13 cellular contexts compared by ENCODE assay signal in genomic region chr7:32761451-32762320, GRCh38.
A peak's percentile ranks its signal among the peaks of the same experiment; 100 is the strongest.
DNase-seq lines count a peak whose midpoint lies in the region; ATAC-seq and TF ChIP-seq lines count a peak whose summit lies in the region.
"Had no signal": no experiment of that assay in that cellular context is flagged by ENCODE, and none has a peak within 500 bp of the region (broad histone marks: within the 10 kb centered on the region; RNA-seq: fewer than 3 reads in every experiment).

No MANE protein-coding gene starts in this region.

- H3F3A ChIP-seq in SK-N-SH (replicated peaks; ENCODE audit: insufficient read depth), result no peaks in the 10 kb centered on the region

- peaks cover 12% of the 10 kb centered on the region for H3K4me1 Mint-ChIP-seq in stimulated activated effector memory CD8-positive, alpha-beta T cell treated with anti-CD3 and anti-CD28 coated beads, Interleukin-12 subunit alpha, Interleukin-12 subunit beta, amount 100 ng/mL, for 72 hours

- WGBS in SK-N-SH (ENCODE audit: low lambda C conversion rate), result 88% methylated on average over 55 of the region's 56 CpGs
- 56 to 66% (median 65%) methylated on average over 51 to 56 of the region's 56 CpGs for WGBS in psoas muscle, 3 donors

- no TSS peak for BruUV-seq in A673 (replicated peaks; lab: Mats Ljungman, UMichigan)

- H3K27ac ChIP-seq in SK-N-SH (ENCODE audit: low read depth in 2 of 2, low read length in 1 of 2) (no peak overlapping the region), A673 (ENCODE audit: low read depth, low read length, poor library complexity, severe bottlenecking) (no peak overlapping the region), psoas muscle (no peak overlapping the region)
- H3K27ac ChIP-seq: 22Rv1, esophagus squamous epithelium had no signal

- H3K9me3 ChIP-seq in SK-N-SH (no peaks in the 10 kb centered on the region), A673 (ENCODE audit: low read depth, low read length, poor library complexity, severe bottlenecking) (no peaks in the 10 kb centered on the region), psoas muscle (no peaks in the 10 kb centered on the region)
- H3K9me3 ChIP-seq: esophagus squamous epithelium had no signal

- peak overlapping the region; percentile 7 for H3K4me3 Mint-ChIP-seq in stimulated activated effector memory CD8-positive, alpha-beta T cell treated with anti-CD3 and anti-CD28 coated beads, Interleukin-12 subunit alpha, Interleukin-12 subunit beta, amount 100 ng/mL, for 72 hours
- H3K4me3 Mint-ChIP-seq: activated CD4-positive, alpha-beta memory T cell treated with anti-CD3 and anti-CD28 coated beads, Interleukin-2, amount 10 ng/mL, durations not matched to agents 7 days and 5 days had no signal

- ATAC-seq in SK-N-SH treated with all-trans-retinoic acid at 6 μM for 48 hours (no peak; the same call in 2 of the 3 replicates), psoas muscle (no peak)
- no peak for ATAC-seq in stimulated activated effector memory CD8-positive, alpha-beta T cell treated with anti-CD3 and anti-CD28 coated beads, Interleukin-12 subunit alpha, Interleukin-12 subunit beta, amount 100 ng/mL, for 72 hours

- H3K27ac Mint-ChIP-seq in stimulated activated effector memory CD8-positive, alpha-beta T cell treated with anti-CD3 and anti-CD28 coated beads, Interleukin-12 subunit alpha, Interleukin-12 subunit beta, amount 100 ng/mL, for 72 hours, result no peak overlapping the region
- H3K27ac Mint-ChIP-seq: activated CD4-positive, alpha-beta memory T cell treated with anti-CD3 and anti-CD28 coated beads, Interleukin-2, amount 10 ng/mL, durations not matched to agents 7 days and 5 days had no signal

- no peaks in the 10 kb centered on the region for H3K9me3 Mint-ChIP-seq in stimulated activated effector memory CD8-positive, alpha-beta T cell treated with anti-CD3 and anti-CD28 coated beads, Interleukin-12 subunit alpha, Interleukin-12 subunit beta, amount 100 ng/mL, for 72 hours
- H3K9me3 Mint-ChIP-seq: activated CD4-positive, alpha-beta memory T cell treated with anti-CD3 and anti-CD28 coated beads, Interleukin-2, amount 10 ng/mL, durations not matched to agents 7 days and 5 days had no signal

- H4K20me1 ChIP-seq in SK-N-SH (ENCODE audit: insufficient read depth), result no peaks in the 10 kb centered on the region

- H3K9me2 ChIP-seq in SK-N-SH, result no peaks in the 10 kb centered on the region

- no peak for TF ChIP-seq CTCF in SK-N-SH (IDR thresholded peaks at IDR 0.05)
- peak; percentile 11 for TF ChIP-seq CTCF in choroid plexus epithelial cell (conservative IDR thresholded peaks at IDR 0.05; ENCODE audit: low read depth, low read length)
- TF ChIP-seq CTCF in A673 (conservative IDR thresholded peaks at IDR 0.05; ENCODE audit: low read depth, low read length), result no peak
- TF ChIP-seq CTCF in psoas muscle (IDR thresholded peaks at IDR 0.05), result no peak

- intact Hi-C loops in A673 (cut with micrococcal nuclease; ENCODE audit: unreplicated experiment) (loop anchor here (10.0 kb wide), 1 partner anchor 483 kb away; no protein-coding TSS in a partner anchor), psoas muscle (cut with DNase I) (no loop called here)

- DNase-seq in SK-N-SH (peak; percentile 30), choroid plexus epithelial cell (ENCODE audit: low read depth) (peak; percentile 8), islet precursor cell (peak; percentile 59), SIG-M5 treated with dmso at 0.1 percent for 504 hours (lab: John Stamatoyannopoulos, UW; ENCODE audit: unreplicated experiment) (no peak), A673 (ENCODE audit: low spot score) (no peak), psoas muscle (no peak)
- DNase-seq in stimulated activated effector memory CD8-positive, alpha-beta T cell treated with anti-CD3 and anti-CD28 coated beads, Interleukin-12 subunit alpha, Interleukin-12 subunit beta, amount 100 ng/mL, for 72 hours (ENCODE audit: low spot score in 2 of 2), result no peak
- DNase-seq: activated CD4-positive, alpha-beta memory T cell treated with anti-CD3 and anti-CD28 coated beads, Interleukin-2, amount 10 ng/mL, durations not matched to agents 7 days and 5 days; DMS53; esophagus squamous epithelium; NCI-H1417 treated with DMSO at 0.1 percent for 48 hours had no signal

- H3K9ac ChIP-seq in SK-N-SH, result no peak overlapping the region

- no peaks in the 10 kb centered on the region for H3K79me2 ChIP-seq in SK-N-SH (ENCODE audit: insufficient read depth)

- H3K27me3 ChIP-seq in SK-N-SH (ENCODE audit: insufficient read depth), result no peaks in the 10 kb centered on the region
- H3K27me3 ChIP-seq in A673 (replicated peaks; ENCODE audit: insufficient read depth, low read depth, low read length, poor library complexity), result no peaks in the 10 kb centered on the region
- no peaks in the 10 kb centered on the region for H3K27me3 ChIP-seq in psoas muscle (ENCODE audit: insufficient read depth in 3 of 3, low read length in 2 of 3)

- no peaks in the 10 kb centered on the region for H3K36me3 Mint-ChIP-seq in stimulated activated effector memory CD8-positive, alpha-beta T cell treated with anti-CD3 and anti-CD28 coated beads, Interleukin-12 subunit alpha, Interleukin-12 subunit beta, amount 100 ng/mL, for 72 hours

- POLR2A ChIA-PET in SK-N-SH (lab: Yijun Ruan, JAX), result interaction anchor here (0.7 kb wide), 1 partner anchor 348 kb away, joined by 3 read pairs; no protein-coding TSS in a partner anchor
- POLR2A ChIA-PET in A673 (lab: Charles Lee; ENCODE audit: low non-redundant PET), result no interaction called here

- no peak overlapping the region for H3K4me3 ChIP-seq in SK-N-SH (ENCODE audit: low read depth in 2 of 2, low read length in 1 of 2)
- H3K4me3 ChIP-seq in choroid plexus epithelial cell (ENCODE audit: low read depth, low read length), result peak overlapping the region; percentile 50
- no peak overlapping the region for H3K4me3 ChIP-seq in A673 (ENCODE audit: low read depth, low read length, poor library complexity, severe bottlenecking)
- H3K4me3 ChIP-seq in psoas muscle, result no peak overlapping the region

- CTCF ChIA-PET in SK-N-SH (lab: Yijun Ruan, JAX), result interaction anchor here (1.0 to 2.0 kb wide), 3 partner anchors 39 to 347 kb away, joined by 3 to 14 read pairs (median 3); partner anchors contain the start of gene RP9
- CTCF ChIA-PET in A673 (lab: Charles Lee), result no interaction called here

- no peak for TF ChIP-seq EP300 in SK-N-SH (IDR thresholded peaks at IDR 0.05; ENCODE audit: borderline replicate concordance in 1 of 2, low read depth in 1 of 2, low read length in 1 of 2)

- H3K4me1 ChIP-seq in SK-N-SH (ENCODE audit: control insufficient read depth in 1 of 2, insufficient read depth in 2 of 2, low read depth in 1 of 2, low read length in 1 of 2), result no peaks in the 10 kb centered on the region
- H3K4me1 ChIP-seq in A673 (ENCODE audit: insufficient read depth, low read length, poor library complexity, severe bottlenecking), result no peaks in the 10 kb centered on the region
- H3K4me1 ChIP-seq in psoas muscle, result no peaks in the 10 kb centered on the region

- no peak for TF ChIP-seq RAD21 in SK-N-SH (IDR thresholded peaks at IDR 0.05; ENCODE audit: low read length)

- no peak overlapping the region for H2AFZ ChIP-seq in SK-N-SH (ENCODE audit: low read depth)

- no peak overlapping the region for H3K4me2 ChIP-seq in SK-N-SH

- H3K36me3 ChIP-seq in SK-N-SH (replicated peaks in 1 of 2; ENCODE audit: control insufficient read depth in 1 of 2, insufficient read depth in 2 of 2, low read length in 1 of 2) (peaks cover 0 to 4% of the 10 kb centered on the region in 2 experiments), A673 (ENCODE audit: insufficient read depth, low read length, poor library complexity, severe bottlenecking) (no peaks in the 10 kb centered on the region), psoas muscle (ENCODE audit: insufficient read depth in 1 of 2, low read depth in 1 of 2) (no peaks in the 10 kb centered on the region)
- H3K36me3 ChIP-seq: esophagus squamous epithelium had no signal

TF ChIP-seq in SK-N-SH, 30 proteins besides CTCF, POLR2A, EP300 and RAD21 (continues in another document):
- TF ChIP-seq SMC3 (IDR thresholded peaks at IDR 0.05; ENCODE audit: low read depth, low read length) (no peak), POLR2AphosphoS5 (IDR thresholded peaks at IDR 0.05; ENCODE audit: low read depth, low read length) (no peak), ZBTB33 (IDR thresholded peaks at IDR 0.05; ENCODE audit: borderline replicate concordance, low read depth) (no peak), YY1 (IDR thresholded peaks at IDR 0.05; ENCODE audit: low read depth) (no peak)

TF ChIP-seq in SK-N-SH treated with all-trans-retinoic acid at 6 μM for 48 hours, 23 proteins besides CTCF, POLR2A, EP300 and RAD21:
- TF ChIP-seq SNAI2 (CRISPR knock-in tag; IDR thresholded peaks at IDR 0.05) (no peak), ZNF70 (CRISPR knock-in tag; IDR thresholded peaks at IDR 0.05) (no peak), ESRRG (CRISPR knock-in tag; IDR thresholded peaks at IDR 0.05) (no peak), PPARA (CRISPR knock-in tag; IDR thresholded peaks at IDR 0.05; ENCODE audit: borderline replicate concordance) (no peak), ZFP30 (CRISPR knock-in tag; IDR thresholded peaks at IDR 0.05) (no peak), CREB5 (CRISPR knock-in tag; IDR thresholded peaks at IDR 0.05; ENCODE audit: low read depth) (no peak)
TF ChIP-seq in SK-N-SH treated with all-trans-retinoic acid at 6 μM for 48 hours: peak in this region for 0.

Comparison
In these comparisons a context has a peak if more than half of its experiments do, and no peak if none do; other contexts are left out.
1. DNase-seq: peak in SK-N-SH (single experiment), choroid plexus epithelial cell (single experiment) and islet precursor cell (single experiment); none in stimulated activated effector memory CD8-positive, alpha-beta T cell treated with anti-CD3 and anti-CD28 coated beads, Interleukin-12 subunit alpha, Interleukin-12 subunit beta, amount 100 ng/mL, for 72 hours (0 of 2), SIG-M5 treated with dmso at 0.1 percent for 504 hours (single experiment), A673 (single experiment) and psoas muscle (0 of 2).